ENCODE assay signal across 26 cellular contexts in the genomic region with DNA sequence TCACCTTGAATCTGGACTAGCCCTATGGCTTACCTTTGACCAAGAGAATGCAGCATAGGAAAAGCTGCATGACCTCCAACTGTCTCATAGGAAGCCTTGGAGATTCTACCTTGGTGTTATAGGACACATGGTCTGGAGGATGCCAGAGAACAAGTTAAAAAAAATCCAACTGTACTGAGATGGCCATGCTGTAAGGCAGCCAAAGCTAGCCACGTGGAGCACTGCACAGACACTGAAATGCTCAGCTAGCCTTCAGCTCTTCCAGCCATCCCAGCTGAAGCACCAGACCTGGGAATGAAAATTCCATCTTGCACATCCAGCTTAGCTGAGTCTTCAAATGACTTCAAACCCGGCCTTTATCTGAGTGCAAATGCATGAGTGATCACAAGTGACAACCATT.
"Had no signal": no experiment of that assay in that cellular context is flagged by ENCODE, and none has a peak within 500 bp of the region (broad histone marks: within the 10 kb centered on the region; RNA-seq: fewer than 3 reads in every experiment).

No MANE protein-coding gene starts in this region.

- H3K27me3 ChIP-seq: right lobe of liver, testis, vagina had no signal

- H3K4me1 Mint-ChIP-seq: immature natural killer cell; naive thymus-derived CD8-positive, alpha-beta T cell; stimulated activated naive CD8-positive, alpha-beta T cell treated with anti-CD3 and anti-CD28 coated beads, Interleukin-15, amount 100 ng/mL, for 72 hours had no signal

- H3K4me1 ChIP-seq: parathyroid adenoma had no signal

- H3K27ac ChIP-seq: lower lobe of right lung, neutrophil, parathyroid adenoma, testis, vagina had no signal

- H3K27ac Mint-ChIP-seq: endodermal cell; immature natural killer cell; nephron progenitor cell; progenitor cell of endocrine pancreas; stimulated activated naive CD8-positive, alpha-beta T cell treated with anti-CD3 and anti-CD28 coated beads, Interleukin-15, amount 100 ng/mL, for 72 hours had no signal

- DNase-seq: effector CD8-positive, alpha-beta T cell; endodermal cell; foreskin melanocyte; hypothalamus; immature natural killer cell; islet precursor cell; kidney glomerular epithelial cell; left colon; left ventricle myocardium inferior; lower lobe of right lung; naive thymus-derived CD8-positive, alpha-beta T cell; nephron progenitor cell; right lobe of liver; stimulated activated CD4-positive, alpha-beta T cell treated with anti-CD3 and anti-CD28 coated beads, Interleukin-12 subunit alpha, Interleukin-12 subunit beta, amount 100 ng/mL, for 4 hours; stimulated activated CD4-positive, alpha-beta T cell treated with anti-CD3 and anti-CD28 coated beads, Interleukin-1b, Interleukin-23, amount 100 ng/mL, for 48 hours; stimulated activated CD4-positive, alpha-beta T cell treated with anti-CD3 and anti-CD28 coated beads, Interleukin-4, amount 100 ng/mL, for 1 hour; stimulated activated CD8-positive, alpha-beta memory T cell treated with anti-CD3 and anti-CD28 coated beads, Interleukin-4, amount 100 ng/mL, for 48 hours; stimulated activated naive CD4-positive, alpha-beta T cell; stimulated activated naive CD8-positive, alpha-beta T cell treated with anti-CD3 and anti-CD28 coated beads, Interleukin-15, amount 100 ng/mL, for 72 hours; testis; trophoblast cell had no signal

- ATAC-seq: esophagus mucosa; left colon; lower lobe of right lung; naive thymus-derived CD8-positive, alpha-beta T cell; right lobe of liver; stimulated activated naive CD8-positive, alpha-beta T cell treated with anti-CD3 and anti-CD28 coated beads, Interleukin-15, amount 100 ng/mL, for 72 hours had no signal

- H3K4me3 Mint-ChIP-seq: endodermal cell; immature natural killer cell; naive thymus-derived CD8-positive, alpha-beta T cell; nephron progenitor cell; stimulated activated naive CD8-positive, alpha-beta T cell treated with anti-CD3 and anti-CD28 coated beads, Interleukin-15, amount 100 ng/mL, for 72 hours had no signal

- H3K9me3 Mint-ChIP-seq: endodermal cell; immature natural killer cell; naive thymus-derived CD8-positive, alpha-beta T cell; nephron progenitor cell had no signal

- H3K36me3 Mint-ChIP-seq: immature natural killer cell had no signal
